Comparison of ENCODE assay signal across 20 cellular contexts in the genomic region with DNA sequence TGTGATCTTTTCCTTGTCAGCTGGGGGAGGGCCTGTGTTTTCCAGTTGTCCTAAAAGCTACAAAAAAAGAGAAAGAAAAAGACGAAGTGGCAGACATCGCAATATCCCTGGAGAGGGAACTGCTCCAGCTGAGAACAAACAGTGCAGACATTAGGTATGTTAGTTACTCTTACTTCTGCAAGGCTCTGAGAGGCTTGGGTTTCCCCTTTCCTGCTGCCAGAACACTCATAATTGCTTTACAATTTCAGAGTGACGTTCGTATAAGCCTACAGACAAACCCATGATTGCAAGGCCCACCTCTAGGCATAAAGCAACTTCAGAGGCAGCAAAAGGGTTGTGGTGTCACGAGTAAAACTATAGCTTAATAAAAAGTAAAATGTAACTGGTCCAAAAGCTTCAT. TPM values are rescaled to one million over a fixed set of nuclear protein-coding genes. Genes with fewer than 3 reads are reported as not detected.
A peak's percentile ranks its signal among the peaks of the same experiment; 100 is the strongest.
DNase-seq lines count a peak whose midpoint lies in the region; ATAC-seq, FAIRE-seq and TF ChIP-seq lines count a peak whose summit lies in the region.
"Had no signal": no experiment of that assay in that cellular context is flagged by ENCODE, and none has a peak within 500 bp of the region (broad histone marks: within the 10 kb centered on the region; RNA-seq: fewer than 3 reads in every experiment).

No MANE protein-coding gene starts in this region.

- H3K18ac ChIP-seq in IMR-90 (ENCODE audit: low read depth, low read length), result peak overlapping the region; percentile 28; the same call in 1 of the 2 replicates

- H3K4me3 ChIP-seq in IMR-90 (ENCODE audit: insufficient read depth, low read depth, low read length) (no peak overlapping the region), astrocyte (ENCODE audit: insufficient read depth, low read depth, low read length) (no peak overlapping the region)

- H3K36me3 ChIP-seq in IMR-90 (ENCODE audit: control insufficient read depth, insufficient read depth, low read length) (peaks cover 24% of the 10 kb centered on the region), astrocyte (ENCODE audit: insufficient read depth, low read length) (peaks cover 26% of the 10 kb centered on the region)

- H3K56ac ChIP-seq in IMR-90 (ENCODE audit: extremely low read depth, insufficient read depth, low read length), result no peak overlapping the region

- H3K79me1 ChIP-seq in IMR-90 (ENCODE audit: low read depth in 1 of 2, low read length in 2 of 2), result peaks cover 24 to 70% of the 10 kb centered on the region in 2 experiments

- no peak overlapping the region; the same call in 1 of the 2 replicates for H4K5ac ChIP-seq in IMR-90 (ENCODE audit: low read depth, low read length)

- H3K4me3 Mint-ChIP-seq in astrocyte (ENCODE audit: unreplicated experiment), result no peak overlapping the region
- H3K4me3 Mint-ChIP-seq: H9 had no signal

- intact Hi-C loops in IMR-90 (cut with micrococcal nuclease), result no loop called here

- TF ChIP-seq POLR2A in IMR-90 (IDR thresholded peaks at IDR 0.05; ENCODE audit: low read depth, low read length) (no peak), erythroblast (IDR thresholded peaks at IDR 0.05; ENCODE audit: low read length) (no peak)

- H4K91ac ChIP-seq in IMR-90 (ENCODE audit: insufficient read depth, low read depth, low read length), result peak overlapping the region; percentile 34; the same call in 1 of the 2 replicates

- no peak overlapping the region for H2AFZ ChIP-seq in IMR-90 (replicated peaks; ENCODE audit: low read length, poor library complexity)
- no peak overlapping the region for H2AFZ ChIP-seq in astrocyte (ENCODE audit: low read depth, low read length)

- H3K4me1 ChIP-seq in IMR-90 (ENCODE audit: control insufficient read depth, insufficient read depth, low read length), result peaks cover 10% of the 10 kb centered on the region
- peaks cover 18% of the 10 kb centered on the region for H3K4me1 ChIP-seq in astrocyte (ENCODE audit: insufficient read depth, low read length)

- H3K79me2 ChIP-seq in astrocyte (ENCODE audit: insufficient read depth, low read length), result peaks cover 3% of the 10 kb centered on the region

- POLR2A ChIA-PET in IMR-90 (lab: Charles Lee; ENCODE audit: unreplicated experiment), result no interaction called here

- TF ChIP-seq CTCF in IMR-90 (conservative IDR thresholded peaks at IDR 0.05; ENCODE audit: low read depth, low read length) (no peak), astrocyte (IDR thresholded peaks at IDR 0.05; ENCODE audit: insufficient read depth, low read depth, low read length) (no peak)

- no peaks in the 10 kb centered on the region for H3K27me3 ChIP-seq in IMR-90 (ENCODE audit: control insufficient read depth, insufficient read depth, low read length)
- no peaks in the 10 kb centered on the region for H3K27me3 ChIP-seq in astrocyte (ENCODE audit: insufficient read depth, low read length)

- H2BK20ac ChIP-seq in IMR-90 (ENCODE audit: low read depth, low read length), result peak overlapping the region; percentile 54

- in situ Hi-C loops in IMR-90 (cut with MboI; ENCODE audit: low sequenced_read_pairs), result no loop called here

- H3K4me2 ChIP-seq in IMR-90 (ENCODE audit: low read depth, low read length), result no peak overlapping the region
- no peak overlapping the region for H3K4me2 ChIP-seq in astrocyte (ENCODE audit: low read length)

- no TSS peak for BruUV-seq in IMR-90 (replicated peaks; lab: Mats Ljungman, UMichigan)

- H3K9me3 ChIP-seq in IMR-90 (ENCODE audit: control insufficient read depth, insufficient read depth, low read length) (no peaks in the 10 kb centered on the region), astrocyte (ENCODE audit: insufficient read depth, low read depth, low read length) (no peaks in the 10 kb centered on the region)

- no peak for TF ChIP-seq RAD21 in IMR-90 (IDR thresholded peaks at IDR 0.05; ENCODE audit: low read length)

- ATAC-seq in IMR-90 (ENCODE audit: low read depth) (no peak), GM21515 (IDR thresholded peaks at IDR 0.05; ENCODE audit: unreplicated experiment) (no peak)

- FAIRE-seq in astrocyte (lab: Jason Lieb, UNC), result no peak

- WGBS in IMR-90 (ENCODE audit: extremely low coverage in 2 of 2, insufficient read length in 1 of 2), 2 experiments, result no CpG with 5 or more reads among the region's 5 CpGs

- H3K14ac ChIP-seq in IMR-90 (replicated peaks; ENCODE audit: low read depth, low read length), result peak overlapping the region; percentile 68

- peak overlapping the region in 1 of 2 experiments; percentile 92; a peak in 2 of 4 replicates for H4K8ac ChIP-seq in IMR-90 (ENCODE audit: low read depth in 2 of 2, low read length in 2 of 2)

- H2BK15ac ChIP-seq in IMR-90 (ENCODE audit: low read depth, low read length), result peak overlapping the region; percentile 74; the same call in 1 of the 3 replicates

- peak overlapping the region; percentile 12 for H2BK120ac ChIP-seq in IMR-90 (ENCODE audit: low read depth, low read length)

- dilution Hi-C loops in IMR-90 (cut with HindIII; ENCODE audit: low sequenced_read_pairs, unreplicated experiment), result no loop called here

- DNase-seq in IMR-90 (peak; percentile 33), astrocyte (ENCODE audit: low read depth) (no peak), iris pigment epithelial cell (ENCODE audit: low read depth) (peak; percentile 73), putamen (ENCODE audit: low spot score) (peak; percentile 7), NCI-H2196 treated with DMSO at 0.1 percent for 48 hours (lab: John Stamatoyannopoulos, UW; ENCODE audit: unreplicated experiment) (no peak), NCI-H1417 (lab: John Stamatoyannopoulos, UW) (no peak), erythroblast (lab: John Stamatoyannopoulos, UW) (no peak)
- DNase-seq: ACHN, DMS79 treated with DMSO at 0.1 percent for 48 hours, H9, NCI-H1417 treated with DMSO at 0.1 percent for 48 hours, NCI-H187 treated with DMSO at 0.1 percent for 48 hours, NCI-H345, NCI-H524 treated with DMSO at 0.1 percent for 48 hours had no signal

- H3K36me3 Mint-ChIP-seq in astrocyte (ENCODE audit: low read depth, unreplicated experiment), result peaks cover 20% of the 10 kb centered on the region

- H3K27ac ChIP-seq in IMR-90 (ENCODE audit: insufficient read depth, low read length) (peak overlapping the region; percentile 49; the same call in 1 of the 2 replicates), astrocyte (ENCODE audit: low read depth, low read length) (no peak overlapping the region)
- H3K27ac ChIP-seq: C4-2B had no signal

- H3K4ac ChIP-seq in IMR-90 (ENCODE audit: low read depth, low read length), result peak overlapping the region; percentile 69

- peaks cover 13% of the 10 kb centered on the region for H3K9me1 ChIP-seq in IMR-90 (ENCODE audit: insufficient read depth, low read length)

- H3K23ac ChIP-seq in IMR-90 (ENCODE audit: low read depth, low read length), result peak overlapping the region; percentile 58; the same call in 1 of the 2 replicates

- H4K20me1 ChIP-seq in IMR-90 (ENCODE audit: insufficient read depth, low read length), result peaks cover 7% of the 10 kb centered on the region
- peaks cover 4% of the 10 kb centered on the region for H4K20me1 ChIP-seq in astrocyte (ENCODE audit: insufficient read depth, low read length)

- peak overlapping the region; percentile 53 for H2BK5ac ChIP-seq in IMR-90 (ENCODE audit: low read depth, low read length, poor library complexity, severe bottlenecking)

- H3K9ac ChIP-seq in IMR-90 (ENCODE audit: low read depth, low read length) (no peak overlapping the region), astrocyte (ENCODE audit: low read length) (no peak overlapping the region)
- H3K9ac ChIP-seq: KMS-11 had no signal

- peak overlapping the region; percentile 34 for H3K27ac Mint-ChIP-seq in astrocyte (ENCODE audit: unreplicated experiment)
- H3K27ac Mint-ChIP-seq: H9 had no signal

- H3K9me3 Mint-ChIP-seq in astrocyte (ENCODE audit: unreplicated experiment), result no peaks in the 10 kb centered on the region
- H3K9me3 Mint-ChIP-seq: H9 had no signal

- CTCF ChIA-PET in IMR-90 (lab: Yijun Ruan, JAX), result interaction anchor here (1.5 kb wide), 1 partner anchor 24 kb away, joined by 5 read pairs; no protein-coding TSS in a partner anchor

- no peak overlapping the region for H2AK9ac ChIP-seq in IMR-90 (replicated peaks; ENCODE audit: low read depth, low read length, poor library complexity)

- peaks cover 22% of the 10 kb centered on the region for H3K4me1 Mint-ChIP-seq in astrocyte (ENCODE audit: low read depth, unreplicated experiment)
- H3K4me1 Mint-ChIP-seq: H9 had no signal

- no peaks in the 10 kb centered on the region for H3K27me3 Mint-ChIP-seq in astrocyte (ENCODE audit: low read depth, unreplicated experiment)

- H2AK5ac ChIP-seq in IMR-90 (ENCODE audit: low read depth, low read length), result peak overlapping the region; percentile 74; the same call in 1 of the 2 replicates

TF ChIP-seq in IMR-90, 13 proteins besides CTCF, POLR2A, EP300 and RAD21 (continues in another document):
- no peak for TF ChIP-seq MXI1 (IDR thresholded peaks at IDR 0.05; ENCODE audit: borderline replicate concordance, low read depth, low read length)
- TF ChIP-seq MAZ (IDR thresholded peaks at IDR 0.05; ENCODE audit: borderline replicate concordance, low read depth, low read length), result no peak
- TF ChIP-seq NFE2L2 (IDR thresholded peaks at IDR 0.05; ENCODE audit: low read depth, low read length), result no peak
- no peak for TF ChIP-seq RFX5 (IDR thresholded peaks at IDR 0.05; ENCODE audit: low read depth, low read length)
- TF ChIP-seq ELK1 (IDR thresholded peaks at IDR 0.05; ENCODE audit: borderline replicate concordance, low read depth, low read length), result no peak
- TF ChIP-seq FOS (IDR thresholded peaks at IDR 0.05; ENCODE audit: low read depth, low read length), result no peak

RNA-seq across cellular contexts. Expression of gene CD160, which starts 31.1 kb away (rescaled TPM):
- not detected in 2 replicates for total RNA-seq in IMR-90 (2012; rRNA removed)
- polyA plus RNA-seq in IMR-90 (2012; rRNA removed), result not detected in 2 replicates
- not detected in 2 replicates for polyA plus RNA-seq in IMR-90 (2012; cell fraction: cytosol; rRNA removed)
- polyA plus RNA-seq in IMR-90 (2012; cell fraction: nucleus; rRNA removed; ENCODE audit: low replicate concordance), result not detected in 2 replicates
- total RNA-seq in astrocyte, result not detected in 2 replicates
- total RNA-seq: G401, H9, HT-29, M059J had no signal

RNA-seq across cellular contexts. Expression of gene PDZK1, which starts 43.3 kb away (rescaled TPM):
- total RNA-seq in IMR-90 (2012; rRNA removed) (1.4 and 1.7 TPM in 2 replicates), astrocyte (0.68 and 0.70 TPM in 2 replicates)
- 1.6 and 2.1 TPM in 2 replicates for polyA plus RNA-seq in IMR-90 (2012; rRNA removed)
- polyA plus RNA-seq in IMR-90 (2012; cell fraction: cytosol; rRNA removed), result 0.21 and 1.9 TPM in 2 replicates
- 0.42 and 4.7 TPM in 2 replicates for polyA plus RNA-seq in IMR-90 (2012; cell fraction: nucleus; rRNA removed; ENCODE audit: low replicate concordance)
- total RNA-seq: H9 had no signal

Comparison
In these comparisons a context has a peak if more than half of its experiments do, and no peak if none do; other contexts are left out.
1. DNase-seq: peak in IMR-90 (single experiment), iris pigment epithelial cell (single experiment) and putamen (single experiment); none in astrocyte (single experiment), NCI-H2196 treated with DMSO at 0.1 percent for 48 hours (single experiment), NCI-H1417 (0 of 3) and erythroblast (0 of 2).